Comparison of ENCODE assay signal across 8 cellular contexts in the genomic region with DNA sequence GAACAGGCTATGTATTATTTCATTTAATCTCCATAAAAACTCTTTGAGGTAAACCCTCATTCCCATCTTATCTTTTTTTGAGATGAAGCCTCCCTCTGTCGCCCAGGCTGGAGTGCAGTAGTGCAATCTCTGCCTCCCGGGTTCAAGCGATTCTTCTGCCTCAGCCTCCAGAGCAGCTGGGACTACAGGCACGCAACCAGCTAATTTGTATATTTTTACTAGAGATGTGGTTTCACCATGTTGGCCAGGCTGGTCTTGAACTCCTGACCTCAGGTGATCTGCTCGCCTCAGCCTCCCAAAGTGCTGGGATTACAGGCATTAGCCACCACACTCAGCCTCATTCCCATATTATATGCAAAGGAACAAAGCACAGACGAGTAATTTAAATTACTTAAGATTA. TPM values are rescaled to one million over a fixed set of nuclear protein-coding genes. Genes with fewer than 3 reads are reported as not detected.
DNase-seq lines count a peak whose midpoint lies in the region; ATAC-seq, FAIRE-seq and TF ChIP-seq lines count a peak whose summit lies in the region.
"Not testable (repeated sequence)": the region's sequence is repeated elsewhere in the genome, so short reads cannot be mapped to it uniquely, and the experiment has no call there.

No MANE protein-coding gene starts in this region.

- dilution Hi-C loops in endothelial cell of umbilical vein (cut with MboI; ENCODE audit: extremely low pct_ligation_motif_present, low sequenced_read_pairs) = not testable (repeated sequence)

- H3K4me2 ChIP-seq in MM.1S (ENCODE audit: low read depth, low read length) (peak overlapping the region; percentile 72; the same call in 1 of the 2 replicates), endothelial cell of umbilical vein (ENCODE audit: insufficient read depth, low read length) (peak overlapping the region; percentile 86), osteoblast (ENCODE audit: insufficient read depth, low read length) (peak overlapping the region; percentile 97)

- H3K27me3 Mint-ChIP-seq in activated B cell treated with CpG ODN at 0.5 μM for 24 hours = not testable (repeated sequence)

- peaks cover 20% of the 10 kb centered on the region for H3K79me2 ChIP-seq in MM.1S (ENCODE audit: low read length)
- H3K79me2 ChIP-seq in endothelial cell of umbilical vein (ENCODE audit: control insufficient read depth, insufficient read depth, low read length) = peaks cover 30% of the 10 kb centered on the region
- H3K79me2 ChIP-seq in osteoblast (ENCODE audit: insufficient read depth, low read length) = peaks cover 22% of the 10 kb centered on the region

- peak overlapping the region; percentile 95 for H3K27ac ChIP-seq in A673 (ENCODE audit: low read depth, low read length, poor library complexity, severe bottlenecking)
- not testable (repeated sequence) for H3K27ac ChIP-seq in MM.1S (ENCODE audit: low read length); endothelial cell of umbilical vein (ENCODE audit: insufficient read depth, low read depth, low read length); osteoblast (ENCODE audit: low read depth, low read length)

- H3K9me1 ChIP-seq in endothelial cell of umbilical vein (replicated peaks; ENCODE audit: control insufficient read depth, extremely low read depth, insufficient read depth, low read length) = not testable (repeated sequence)

- not testable (repeated sequence) for H3K9me3 Mint-ChIP-seq in activated B cell treated with CpG ODN at 0.5 μM for 24 hours

- H3K4me3 ChIP-seq in A673 (ENCODE audit: low read depth, low read length, poor library complexity, severe bottlenecking) (peak overlapping the region; percentile 83), GM12864 (ENCODE audit: low read depth, low read length) (peak overlapping the region; percentile 77), adipocyte (ENCODE audit: low read length) (peak overlapping the region; percentile 91), endothelial cell of umbilical vein (replicated peaks in 1 of 3; ENCODE audit: insufficient read depth in 1 of 3, low read depth in 1 of 3, low read length in 3 of 3) (peak overlapping the region; percentile 63 to 91 (median 89)), kidney epithelial cell (ENCODE audit: low read depth, low read length) (peak overlapping the region; percentile 77), osteoblast (ENCODE audit: insufficient read depth, low read length) (peak overlapping the region; percentile 99)
- not testable (repeated sequence) for H3K4me3 ChIP-seq in MM.1S (ENCODE audit: low read length)

- peak; percentile 7 for TF ChIP-seq POLR2A in endothelial cell of umbilical vein (IDR thresholded peaks at IDR 0.05; ENCODE audit: low read depth, low read length)

- not testable (repeated sequence) for FAIRE-seq in endothelial cell of umbilical vein (lab: Jason Lieb, UNC)

- not testable (repeated sequence) for H3K9me2 ChIP-seq in MM.1S (replicated peaks; ENCODE audit: insufficient read depth, low read length)

- not testable (repeated sequence) for H2AFZ ChIP-seq in MM.1S (ENCODE audit: low read length); endothelial cell of umbilical vein (ENCODE audit: low read depth, low read length); osteoblast (ENCODE audit: low read length)

- CTCF ChIA-PET in A673 (lab: Charles Lee); activated B cell treated with CpG ODN at 0.5 μM for 24 hours (lab: Charles Lee); endothelial cell of umbilical vein (lab: Charles Lee): not testable (repeated sequence)

- H3K27ac Mint-ChIP-seq in activated B cell treated with CpG ODN at 0.5 μM for 24 hours = peak overlapping the region; percentile 99

- POLR2A ChIA-PET in A673 (lab: Charles Lee; ENCODE audit: low non-redundant PET); endothelial cell of umbilical vein (lab: Charles Lee): not testable (repeated sequence)
- POLR2A ChIA-PET in activated B cell treated with CpG ODN at 0.5 μM for 24 hours (lab: Charles Lee) = interaction anchor here (2.0 kb wide), 1 partner anchor 11 kb away, joined by 5 read pairs; a partner anchor contains a TSS

- not testable (repeated sequence) for H3K9ac ChIP-seq in MM.1S (ENCODE audit: low read length)
- H3K9ac ChIP-seq in adipocyte (ENCODE audit: low read length) (peak overlapping the region; percentile 97), endothelial cell of umbilical vein (replicated peaks; ENCODE audit: extremely low read depth, insufficient read depth, low read length) (peak overlapping the region; percentile 83)

- H3K36me3 ChIP-seq in A673 (ENCODE audit: insufficient read depth, low read length, poor library complexity, severe bottlenecking) (peaks cover 52% of the 10 kb centered on the region), adipocyte (ENCODE audit: control insufficient read depth, insufficient read depth, low read length, severe bottlenecking) (peaks cover 43% of the 10 kb centered on the region), endothelial cell of umbilical vein (ENCODE audit: control insufficient read depth in 2 of 2, extremely low read depth in 1 of 2, insufficient read depth in 2 of 2, low read length in 2 of 2) (peaks cover 28 to 32% of the 10 kb centered on the region in 2 experiments), osteoblast (ENCODE audit: insufficient read depth, low read length) (peaks cover 47% of the 10 kb centered on the region)
- not testable (repeated sequence) for H3K36me3 ChIP-seq in MM.1S (replicated peaks; ENCODE audit: insufficient read depth, low read length); kidney epithelial cell (ENCODE audit: control insufficient read depth, insufficient read depth, low read length)

- intact Hi-C loops in A673 (cut with micrococcal nuclease; ENCODE audit: unreplicated experiment); endothelial cell of umbilical vein (cut with micrococcal nuclease): not testable (repeated sequence)
- intact Hi-C loops in activated B cell treated with CpG ODN at 0.5 μM for 24 hours (cut with micrococcal nuclease) = loop anchor here (2.0 to 10.0 kb wide), 2 partner anchors 283 to 395 kb away; a partner anchor contains a TSS

- H3K9me3 ChIP-seq in A673 (ENCODE audit: low read depth, low read length, poor library complexity, severe bottlenecking); MM.1S (replicated peaks; ENCODE audit: insufficient read depth, low read length); adipocyte (ENCODE audit: control insufficient read depth, low read length); endothelial cell of umbilical vein (replicated peaks; ENCODE audit: control insufficient read depth, insufficient read depth, low read length); osteoblast (ENCODE audit: low read depth, low read length): not testable (repeated sequence)

- H3K4me1 Mint-ChIP-seq in activated B cell treated with CpG ODN at 0.5 μM for 24 hours = peaks cover 36% of the 10 kb centered on the region

- H3K4me1 ChIP-seq in A673 (ENCODE audit: insufficient read depth, low read length, poor library complexity, severe bottlenecking) = peaks cover 12% of the 10 kb centered on the region
- H3K4me1 ChIP-seq in MM.1S (ENCODE audit: low read length) = not testable (repeated sequence)
- H3K4me1 ChIP-seq in adipocyte (ENCODE audit: control insufficient read depth, insufficient read depth, low read length) = peaks cover 19% of the 10 kb centered on the region
- H3K4me1 ChIP-seq in endothelial cell of umbilical vein (ENCODE audit: control insufficient read depth, extremely low read depth, insufficient read depth, low read length) = peaks cover 20% of the 10 kb centered on the region
- peaks cover 22% of the 10 kb centered on the region for H3K4me1 ChIP-seq in osteoblast (ENCODE audit: insufficient read depth, low read length)

- not testable (repeated sequence) for ATAC-seq in activated B cell treated with CpG ODN at 0.5 μM for 24 hours (ENCODE audit: low read depth)

- peak overlapping the region; percentile 100 for H3K4me3 Mint-ChIP-seq in activated B cell treated with CpG ODN at 0.5 μM for 24 hours

- peaks cover 60% of the 10 kb centered on the region for H3K36me3 Mint-ChIP-seq in activated B cell treated with CpG ODN at 0.5 μM for 24 hours (ENCODE audit: low read depth)

- not testable (repeated sequence) for BruUV-seq in A673 (replicated peaks; lab: Mats Ljungman, UMichigan); endothelial cell of umbilical vein (replicated peaks; lab: Mats Ljungman, UMichigan)

- not testable (repeated sequence) for TF ChIP-seq CTCF in A673 (conservative IDR thresholded peaks at IDR 0.05; ENCODE audit: low read depth, low read length); GM12864 (IDR thresholded peaks at IDR 0.05; ENCODE audit: low read depth, low read length, missing control alignments); MM.1S (IDR thresholded peaks at IDR 0.05; ENCODE audit: low read length); activated B cell treated with CpG ODN at 0.5 μM for 24 hours (IDR thresholded peaks at IDR 0.05); endothelial cell of umbilical vein (IDR thresholded peaks at IDR 0.05; ENCODE audit: extremely low read depth in 1 of 2, insufficient read depth in 1 of 2, low read depth in 1 of 2, low read length in 2 of 2); kidney epithelial cell (IDR thresholded peaks at IDR 0.05; ENCODE audit: insufficient read depth, low read length, poor library complexity, severe bottlenecking); osteoblast (IDR thresholded peaks at IDR 0.05; ENCODE audit: extremely low read depth, low read depth, low read length)

- H3F3A ChIP-seq in MM.1S (ENCODE audit: insufficient read depth, low read length) = not testable (repeated sequence)

- not testable (repeated sequence) for H3K27me3 ChIP-seq in A673 (replicated peaks; ENCODE audit: insufficient read depth, low read depth, low read length, poor library complexity); MM.1S (replicated peaks; ENCODE audit: insufficient read depth, low read length); adipocyte (replicated peaks; ENCODE audit: control insufficient read depth, insufficient read depth, low read length); endothelial cell of umbilical vein (ENCODE audit: control insufficient read depth in 2 of 2, insufficient read depth in 2 of 2, low read length in 2 of 2); kidney epithelial cell (ENCODE audit: control insufficient read depth, insufficient read depth, low read length); osteoblast (ENCODE audit: insufficient read depth, low read length)

- not testable (repeated sequence) for DNase-seq in A673 (ENCODE audit: low spot score); GM12864 (ENCODE audit: low read depth); MM.1S; activated B cell treated with CpG ODN at 0.5 μM for 24 hours; adipocyte (ENCODE audit: low read depth); endothelial cell of umbilical vein (ENCODE audit: low read depth, low spot score); kidney epithelial cell (ENCODE audit: low read depth); osteoblast (ENCODE audit: insufficient read length, low spot score, missing footprints)

- H4K20me1 ChIP-seq in MM.1S (ENCODE audit: insufficient read depth, low read length); endothelial cell of umbilical vein (replicated peaks; ENCODE audit: control insufficient read depth, extremely low read depth, insufficient read depth, low read length): not testable (repeated sequence)
- peaks cover 45% of the 10 kb centered on the region for H4K20me1 ChIP-seq in osteoblast (ENCODE audit: insufficient read depth, low read length)

RNA-seq across cellular contexts. Expression of a gene that starts 1.7 kb away (rescaled TPM):
- 1,517 and 1,605 TPM in 2 replicates for total RNA-seq in A673 (2021)
- 2,197 and 2,546 TPM in 2 replicates for total RNA-seq in activated B cell treated with CpG ODN at 0.5 μM for 24 hours
- 1,359 and 1,385 TPM in 2 replicates for total RNA-seq in endothelial cell of umbilical vein
- 773 and 998 TPM in 2 replicates for polyA plus RNA-seq in endothelial cell of umbilical vein
- 2,036 and 2,074 TPM in 2 replicates for polyA plus RNA-seq in endothelial cell of umbilical vein (2011; cell fraction: cytosol; rRNA removed)
- polyA plus RNA-seq in endothelial cell of umbilical vein (2011; cell fraction: nucleus; rRNA removed) = 552 and 631 TPM in 2 replicates
- 2,142 and 2,144 TPM in 2 replicates for polyA plus RNA-seq in endothelial cell of umbilical vein (2012)
- polyA minus RNA-seq in endothelial cell of umbilical vein = 289 and 336 TPM in 2 replicates
- polyA minus RNA-seq in endothelial cell of umbilical vein (2011; cell fraction: cytosol; rRNA and poly(A)+ RNA removed) = 430 TPM
- 80.6 and 105 TPM in 2 replicates for polyA minus RNA-seq in endothelial cell of umbilical vein (2011; cell fraction: nucleus; rRNA and poly(A)+ RNA removed)
- total RNA-seq in kidney epithelial cell = 2,304 and 2,771 TPM in 2 replicates
- total RNA-seq in osteoblast = 918 and 946 TPM in 2 replicates

RNA-seq across cellular contexts. Expression of a gene that starts 11.1 kb away (rescaled TPM):
- total RNA-seq in A673 (2021) (157 and 158 TPM in 2 replicates), activated B cell treated with CpG ODN at 0.5 μM for 24 hours (69.2 and 83.1 TPM in 2 replicates), endothelial cell of umbilical vein (104 and 107 TPM in 2 replicates), kidney epithelial cell (90.5 and 91.1 TPM in 2 replicates), osteoblast (96.1 and 98.8 TPM in 2 replicates)
- polyA plus RNA-seq in endothelial cell of umbilical vein = 22.4 and 36.5 TPM in 2 replicates
- 38.5 and 42.5 TPM in 2 replicates for polyA plus RNA-seq in endothelial cell of umbilical vein (2011; cell fraction: cytosol; rRNA removed)
- 34.1 and 44.1 TPM in 2 replicates for polyA plus RNA-seq in endothelial cell of umbilical vein (2011; cell fraction: nucleus; rRNA removed)
- polyA plus RNA-seq in endothelial cell of umbilical vein (2012) = 64.9 and 86.2 TPM in 2 replicates
- polyA minus RNA-seq in endothelial cell of umbilical vein = 66.6 and 71.7 TPM in 2 replicates
- 70.4 TPM for polyA minus RNA-seq in endothelial cell of umbilical vein (2011; cell fraction: cytosol; rRNA and poly(A)+ RNA removed)
- 24.0 and 30.3 TPM in 2 replicates for polyA minus RNA-seq in endothelial cell of umbilical vein (2011; cell fraction: nucleus; rRNA and poly(A)+ RNA removed)

RNA-seq across cellular contexts. Expression of a gene that starts 25.5 kb away (rescaled TPM):
- total RNA-seq in A673 (2021) = 45.3 and 52.1 TPM in 2 replicates
- total RNA-seq in activated B cell treated with CpG ODN at 0.5 μM for 24 hours = 76.3 and 98.8 TPM in 2 replicates
- total RNA-seq in endothelial cell of umbilical vein = 38.8 and 47.7 TPM in 2 replicates
- 9.7 and 11.1 TPM in 2 replicates for polyA plus RNA-seq in endothelial cell of umbilical vein
- polyA plus RNA-seq in endothelial cell of umbilical vein (2011; cell fraction: cytosol; rRNA removed) = 8.8 and 10.2 TPM in 2 replicates
- 58.1 and 58.5 TPM in 2 replicates for polyA plus RNA-seq in endothelial cell of umbilical vein (2011; cell fraction: nucleus; rRNA removed)
- polyA plus RNA-seq in endothelial cell of umbilical vein (2012) = 18.0 and 23.4 TPM in 2 replicates
- 55.3 and 58.0 TPM in 2 replicates for polyA minus RNA-seq in endothelial cell of umbilical vein
- 19.2 TPM for polyA minus RNA-seq in endothelial cell of umbilical vein (2011; cell fraction: cytosol; rRNA and poly(A)+ RNA removed)
- 97.5 and 125 TPM in 2 replicates for polyA minus RNA-seq in endothelial cell of umbilical vein (2011; cell fraction: nucleus; rRNA and poly(A)+ RNA removed)
- total RNA-seq in kidney epithelial cell = 21.8 and 22.7 TPM in 2 replicates
- total RNA-seq in osteoblast = 29.0 and 38.6 TPM in 2 replicates
